ENCODE assay signal across 16 cellular contexts in the genomic region with DNA sequence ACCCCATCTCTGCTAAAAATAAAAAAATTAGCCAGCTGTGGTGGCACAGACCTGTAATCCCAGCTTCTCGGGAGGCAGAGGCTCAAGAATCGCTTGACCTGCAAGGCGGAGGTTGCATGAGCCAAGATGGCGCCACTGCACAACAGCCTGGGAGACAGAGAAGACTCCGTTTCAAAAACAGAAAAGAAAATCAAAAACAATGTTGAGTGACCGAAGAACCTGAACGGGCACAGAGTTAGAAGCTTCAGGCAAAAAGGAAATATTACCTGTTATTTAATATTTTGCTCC. TPM values are rescaled to one million over a fixed set of nuclear protein-coding genes. Genes with fewer than 3 reads are reported as not detected.
DNase-seq lines count a peak whose midpoint lies in the region; ATAC-seq, FAIRE-seq and TF ChIP-seq lines count a peak whose summit lies in the region.
"Had no signal": no experiment of that assay in that cellular context is flagged by ENCODE, and none has a peak within 500 bp of the region (broad histone marks: within the 10 kb centered on the region; RNA-seq: fewer than 3 reads in every experiment).

No MANE protein-coding gene starts in this region.

- SMC1A ChIA-PET in GM12878 (lab: Charles Lee; ENCODE audit: uncharacterized antibody, unreplicated experiment), result interaction anchor here (0.7 to 4.4 kb wide), 21 partner anchors 8 to 157 kb away, joined by 3 to 19 read pairs (median 4); no protein-coding TSS in a partner anchor

- POLR2A ChIA-PET in GM12878 (lab: Charles Lee), result interaction anchor here (1.0 to 2.9 kb wide), 7 partner anchors 12 to 69 kb away, joined by 3 to 15 read pairs (median 6); a partner anchor contains a TSS

- RAD21 ChIA-PET in GM12878 (lab: Charles Lee; ENCODE audit: unreplicated experiment), result interaction anchor here (1.0 to 3.4 kb wide), 11 partner anchors 16 to 113 kb away, joined by 3 to 16 read pairs (median 6); a partner anchor contains a TSS

- no peak overlapping the region for H3K9ac ChIP-seq in GM12878 (ENCODE audit: control insufficient read depth, insufficient read depth, low read length)

- H3K4me3 ChIP-seq in GM12878, result no peak overlapping the region
- H3K4me3 ChIP-seq in lower lobe of right lung, result no peak overlapping the region
- H3K4me3 ChIP-seq in sigmoid colon, result no peak overlapping the region
- H3K4me3 ChIP-seq: K562 had no signal

- BruUV-seq in GM12878 (replicated peaks; lab: Mats Ljungman, UMichigan), result TSS peak; percentile 39

- H4K20me1 ChIP-seq in GM12878 (ENCODE audit: control insufficient read depth, insufficient read depth), result no peaks in the 10 kb centered on the region

- DNase-seq in CD14-positive monocyte (ENCODE audit: low spot score), result no peak
- DNase-seq in GM12878 (ENCODE audit: low read depth, low spot score), result no peak
- DNase-seq in lower lobe of right lung, result no peak
- DNase-seq in sigmoid colon, result peak; percentile 9
- DNase-seq in hippocampal formation (lab: John Stamatoyannopoulos, UW), result no peak
- no peak for DNase-seq in substantia nigra (lab: John Stamatoyannopoulos, UW)
- DNase-seq in cerebellar nuclear complex (lab: John Stamatoyannopoulos, UW), result no peak
- DNase-seq: BE2C; CD4-positive, CD25-positive, alpha-beta regulatory T cell; DMS79; GOT3; H9 had no signal

- no peak for TF ChIP-seq RAD21 in GM12878 (IDR thresholded peaks at IDR 0.05; ENCODE audit: insufficient read depth, low read depth, low read length)

- peaks cover 37 to 51% of the 10 kb centered on the region in 2 donors for H3K36me3 Mint-ChIP-seq in CD14-positive monocyte
- H3K36me3 Mint-ChIP-seq: CD4-positive, CD25-positive, alpha-beta regulatory T cell had no signal

- peaks cover under 1 to 3% (median 1%) of the 10 kb centered on the region in 3 donors for H3K27me3 Mint-ChIP-seq in CD14-positive monocyte (ENCODE audit: low read depth in 3 of 3)

- peaks cover 78% of the 10 kb centered on the region for H3K4me1 Mint-ChIP-seq in CD14-positive monocyte
- H3K4me1 Mint-ChIP-seq: CD4-positive, CD25-positive, alpha-beta regulatory T cell had no signal

- H3K4me1 ChIP-seq in GM12878 (ENCODE audit: control insufficient read depth, insufficient read depth, low read length) (peaks cover 11% of the 10 kb centered on the region; the same call in 1 of the 2 replicates), lower lobe of right lung (no peaks in the 10 kb centered on the region), sigmoid colon (peaks cover 0 to 5% (median 4%) of the 10 kb centered on the region in 4 donors)
- H3K4me1 ChIP-seq: BE2C had no signal

- H3K27ac Mint-ChIP-seq in CD14-positive monocyte, result peak overlapping the region; percentile 96 to 99 (median 99)
- H3K27ac Mint-ChIP-seq: H9 had no signal

- no peak overlapping the region for H2AFZ ChIP-seq in GM12878 (ENCODE audit: control insufficient read depth, low read depth, low read length)

- no peak for TF ChIP-seq EP300 in GM12878 (IDR thresholded peaks at IDR 0.05; ENCODE audit: borderline replicate concordance in 1 of 2, control insufficient read depth in 1 of 2, low read depth in 2 of 2, low read length in 2 of 2)
- no peak for TF ChIP-seq EP300 in sigmoid colon (IDR thresholded peaks at IDR 0.05)

- no peak overlapping the region for H3K4me2 ChIP-seq in GM12878 (ENCODE audit: control insufficient read depth, insufficient read depth)

- TF ChIP-seq CTCF in CD14-positive monocyte (IDR thresholded peaks at IDR 0.05) (no peak), GM12878 (IDR thresholded peaks at IDR 0.05 in 2 of 3, conservative IDR thresholded peaks at IDR 0.05 in 1 of 3; ENCODE audit: control insufficient read depth in 2 of 3, extremely low read depth in 1 of 3, insufficient read depth in 1 of 3, low read depth in 3 of 3, low read length in 3 of 3) (no peak), lower lobe of right lung (IDR thresholded peaks at IDR 0.05) (no peak), sigmoid colon (IDR thresholded peaks at IDR 0.05) (no peak)

- in situ Hi-C loops in GM12878 (cut with MboI), result no loop called here

- 55% methylated on average over 7 of the region's 7 CpGs for WGBS in GM12878 (ENCODE audit: insufficient coverage, insufficient replicate concordance, low lambda C conversion rate, missing lambda C conversion rate)
- 95% methylated on average over 7 of the region's 7 CpGs for WGBS in sigmoid colon, 2 donors

- H3K27me3 ChIP-seq in GM12878 (replicated peaks in 1 of 2; ENCODE audit: control insufficient read depth in 2 of 2, insufficient read depth in 2 of 2, low read length in 1 of 2), result no peaks in the 10 kb centered on the region
- peaks cover 21% of the 10 kb centered on the region for H3K27me3 ChIP-seq in lower lobe of right lung (ENCODE audit: low read depth)
- H3K27me3 ChIP-seq in sigmoid colon, result peaks cover 0 to 31% (median 18%) of the 10 kb centered on the region in 3 donors
- H3K27me3 ChIP-seq: BE2C had no signal

- CTCF ChIA-PET in GM12878 (lab: Yijun Ruan, JAX), result interaction anchor here (0.9 to 2.4 kb wide), 15 partner anchors 16 to 112 kb away, joined by 3 to 12 read pairs (median 4); no protein-coding TSS in a partner anchor

- H3K36me3 ChIP-seq in GM12878 (ENCODE audit: control insufficient read depth in 2 of 2, insufficient read depth in 2 of 2, low read length in 1 of 2), result no peaks in the 10 kb centered on the region; a peak in 1 of 4 replicates
- H3K36me3 ChIP-seq in lower lobe of right lung, result no peaks in the 10 kb centered on the region
- H3K36me3 ChIP-seq in sigmoid colon, result no peaks in the 10 kb centered on the region
- H3K36me3 ChIP-seq: BE2C had no signal

- H3K79me2 ChIP-seq in GM12878 (ENCODE audit: control insufficient read depth, insufficient read depth, low read length), result no peaks in the 10 kb centered on the region; the same call in 1 of the 2 replicates

- no peak for FAIRE-seq in GM12878 (lab: Jason Lieb, UNC)
- FAIRE-seq: A204.1, HTR-8/SVneo, K562 had no signal

- ATAC-seq in GM12878, result peak; percentile 47
- ATAC-seq in lower lobe of right lung, result no peak
- no peak for ATAC-seq in GM19455 (IDR thresholded peaks at IDR 0.05; ENCODE audit: unreplicated experiment)
- ATAC-seq: K562 had no signal

- intact Hi-C loops in CD14-positive monocyte (cut with micrococcal nuclease) (loop anchor here in 1 of 2 donors (5.0 kb wide), 1 partner anchor 34 kb away; a partner anchor contains a TSS), GM12878 (cut with micrococcal nuclease; ENCODE audit: unreplicated experiment) (loop anchor here (1.0 to 2.0 kb wide), 3 partner anchors 26 to 58 kb away; no protein-coding TSS in a partner anchor), lower lobe of right lung (cut with DNase I) (no loop called here), sigmoid colon (cut with DNase I) (no loop called here)

- H3K27ac ChIP-seq in GM12878 (ENCODE audit: control insufficient read depth, insufficient read depth), result no peak overlapping the region
- H3K27ac ChIP-seq in lower lobe of right lung, result peak overlapping the region; percentile 24
- no peak overlapping the region for H3K27ac ChIP-seq in sigmoid colon
- no peak overlapping the region for H3K27ac ChIP-seq in substantia nigra (ENCODE audit: low read depth, low read length, poor library complexity, severe bottlenecking)

- H3K9me3 ChIP-seq in GM12878 (replicated peaks; ENCODE audit: control insufficient read depth, insufficient read depth, low read length) (no peaks in the 10 kb centered on the region; the same call in 2 of the 3 replicates), lower lobe of right lung (no peaks in the 10 kb centered on the region), sigmoid colon (no peaks in the 10 kb centered on the region)
- H3K9me3 ChIP-seq: BE2C had no signal

- H3K4me3 Mint-ChIP-seq in CD14-positive monocyte, result peak overlapping the region in 1 of 2 donors; percentile 31
- H3K4me3 Mint-ChIP-seq: CD4-positive, CD25-positive, alpha-beta regulatory T cell; H9 had no signal

- TF ChIP-seq POLR2A in GM12878 (IDR thresholded peaks at IDR 0.05; ENCODE audit: low read depth, low read length) (no peak), sigmoid colon (IDR thresholded peaks at IDR 0.05) (no peak)

- H3K9me3 Mint-ChIP-seq in CD14-positive monocyte, result peaks cover 0 to 8% (median 1%) of the 10 kb centered on the region in 7 donors
- H3K9me3 Mint-ChIP-seq: CD4-positive, CD25-positive, alpha-beta regulatory T cell had no signal

RNA-seq across cellular contexts. Expression of a gene that starts 3.5 kb away (rescaled TPM):
- 10 to 100 TPM; 40.6 to 55.6 TPM for polyA plus RNA-seq in CD14-positive monocyte
- total RNA-seq in GM12878 (2013; cell fraction: nucleolus; rRNA removed), result 21.7 and 24.4 TPM in 2 replicates
- 2.4 and 2.5 TPM in 2 replicates for total RNA-seq in GM12878 (2014; rRNA removed)
- total RNA-seq in GM12878 (2014; rRNA removed; fragmentation: Illumina TruSeq; extraction: Trizol), result 2.6 and 3.0 TPM in 2 replicates
- total RNA-seq in GM12878 (2021), result 4.1 and 4.2 TPM in 2 replicates
- 2.3 TPM for polyA plus RNA-seq in GM12878 (2011; ENCODE audit: low read depth)
- 62.8 and 71.4 TPM in 2 replicates for polyA plus RNA-seq in GM12878 (2011; rRNA removed)
- 59.7 and 62.9 TPM in 2 replicates for polyA plus RNA-seq in GM12878 (2011; cell fraction: cytosol; rRNA removed)
- 37.7 and 42.3 TPM in 2 replicates for polyA plus RNA-seq in GM12878 (2011; cell fraction: nucleus; rRNA removed)
- 5.0 and 5.5 TPM in 2 replicates for polyA plus RNA-seq in GM12878 (2012)
- polyA plus RNA-seq in GM12878 (2014; fragmentation: Illumina TruSeq; extraction: Trizol), result 3.2 and 3.7 TPM in 2 replicates
- under 1 TPM; 0.42 to 0.53 TPM for polyA plus RNA-seq in GM12878 (2014; fragmentation: Nextera tagmentation; extraction: Ambion mirVana)
- polyA plus RNA-seq in GM12878 (2014; rRNA removed), result 3.0 TPM in 2 replicates
- 1 to 10 TPM; 1.7 to 3.8 TPM for polyA plus RNA-seq in GM12878 (2016; fragmentation: Nextera tagmentation; extraction: Ambion mirVana)
- polyA minus RNA-seq in GM12878 (2011; rRNA and poly(A)+ RNA removed), result 61.7 and 63.7 TPM in 2 replicates
- 23.4 and 23.9 TPM in 2 replicates for polyA minus RNA-seq in GM12878 (2011; cell fraction: cytosol; rRNA and poly(A)+ RNA removed)
- 12.7 and 17.6 TPM in 2 replicates for polyA minus RNA-seq in GM12878 (2011; cell fraction: nucleus; rRNA and poly(A)+ RNA removed)
- 5.3 TPM for total RNA-seq in lower lobe of right lung
- under 1 TPM; 0.28 to 0.95 (median 0.43) TPM for total RNA-seq in sigmoid colon
- polyA plus RNA-seq in sigmoid colon, result under 1 TPM; 0.23 to 0.60 (median 0.50) TPM
- total RNA-seq: CD4-positive, CD25-positive, alpha-beta regulatory T cell had no signal
- polyA plus RNA-seq: K562 had no signal

RNA-seq across cellular contexts. Expression of a gene that starts 33.0 kb away (rescaled TPM):
- polyA plus RNA-seq in CD14-positive monocyte (10 to 100 TPM in 1 of 2 donors, 1 to 10 TPM in 1; 5.4 to 14.8 TPM), GM12878 (2011; rRNA removed) (256 and 257 TPM in 2 replicates), GM12878 (2014; fragmentation: Illumina TruSeq; extraction: Trizol) (36.4 and 44.8 TPM in 2 replicates), GM12878 (2014; fragmentation: Nextera tagmentation; extraction: Ambion mirVana) (10 to 100 TPM; 17.6 to 24.7 TPM), GM12878 (2014; rRNA removed) (36.8 and 41.6 TPM in 2 replicates), GM12878 (2016; fragmentation: Nextera tagmentation; extraction: Ambion mirVana) (10 to 100 TPM; 12.7 to 15.1 TPM), sigmoid colon (10 to 100 TPM in 1 of 3 donors, 1 to 10 TPM in 2; 3.6 to 14.0 (median 3.7) TPM)
- 830 and 863 TPM in 2 replicates for total RNA-seq in GM12878 (2013; cell fraction: nucleolus; rRNA removed)
- total RNA-seq in GM12878 (2014; rRNA removed) (46.0 and 49.5 TPM in 2 replicates), GM12878 (2014; rRNA removed; fragmentation: Illumina TruSeq; extraction: Trizol) (36.8 and 37.5 TPM in 2 replicates), GM12878 (2021) (40.3 and 44.5 TPM in 2 replicates), lower lobe of right lung (30.0 TPM), sigmoid colon (10 to 100 TPM; 19.4 to 42.0 (median 24.2) TPM)
- polyA plus RNA-seq in GM12878 (2011; ENCODE audit: low read depth), result 45.1 TPM
- polyA plus RNA-seq in GM12878 (2011; cell fraction: cytosol; rRNA removed), result 161 and 187 TPM in 2 replicates
- 216 and 284 TPM in 2 replicates for polyA plus RNA-seq in GM12878 (2011; cell fraction: nucleus; rRNA removed)
- 58.1 and 84.6 TPM in 2 replicates for polyA plus RNA-seq in GM12878 (2012)
- 315 and 350 TPM in 2 replicates for polyA minus RNA-seq in GM12878 (2011; rRNA and poly(A)+ RNA removed)
- 107 and 115 TPM in 2 replicates for polyA minus RNA-seq in GM12878 (2011; cell fraction: cytosol; rRNA and poly(A)+ RNA removed)
- 222 and 331 TPM in 2 replicates for polyA minus RNA-seq in GM12878 (2011; cell fraction: nucleus; rRNA and poly(A)+ RNA removed)
